In the genomic region with DNA sequence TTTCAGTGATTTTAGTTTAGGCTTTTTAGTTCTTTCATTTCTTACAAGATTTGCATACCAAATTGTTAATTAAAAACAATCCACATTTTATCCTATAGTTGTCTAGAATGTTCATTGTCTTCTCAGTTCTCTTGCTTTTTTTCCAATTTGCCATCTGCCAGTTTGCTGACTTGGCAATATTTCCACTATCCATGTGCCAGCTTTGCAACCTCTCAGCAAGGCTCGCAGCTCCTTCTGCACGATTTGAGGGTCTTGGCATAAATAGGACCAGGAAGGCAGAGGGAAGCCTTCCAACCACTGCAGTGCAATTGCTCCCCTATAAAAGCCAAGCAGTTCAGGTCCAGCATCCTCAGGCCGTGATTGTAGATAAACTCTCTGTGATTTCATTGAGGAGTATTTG, we compare ENCODE assay signal across 16 cellular contexts.
"Had no signal": no experiment of that assay in that cellular context is flagged by ENCODE, and none has a peak within 500 bp of the region (broad histone marks: within the 10 kb centered on the region; RNA-seq: fewer than 3 reads in every experiment).

No MANE protein-coding gene starts in this region.

- H3K27ac ChIP-seq: dorsolateral prefrontal cortex, heart left ventricle, pancreas had no signal

- FAIRE-seq: pancreas, urothelium cell line had no signal

- H3K4me3 ChIP-seq: dorsolateral prefrontal cortex, heart left ventricle, pancreas, smooth muscle cell had no signal

- H3K4me1 ChIP-seq: heart left ventricle, pancreas had no signal

- H3K9me3 ChIP-seq: pancreas had no signal

- H3K36me3 ChIP-seq: heart left ventricle, pancreas had no signal

- H3K27me3 ChIP-seq: pancreas had no signal

- ATAC-seq: heart left ventricle, left colon, pancreas, right cardiac atrium had no signal

- H3K4me2 ChIP-seq: smooth muscle cell had no signal

- DNase-seq: effector CD8-positive, alpha-beta T cell; foreskin melanocyte; heart left ventricle; hippocampal formation; left colon; mesendoderm; naive B cell; occipital lobe; pancreas; right cardiac atrium; stimulated activated CD4-positive, alpha-beta T cell treated with anti-CD3 and anti-CD28 coated beads, Interleukin-2, amount 100 ng/mL, for 48 hours; stimulated activated naive CD4-positive, alpha-beta T cell treated with Interleukin-2 at 50 U/mL for 16 hours; trophoblast cell had no signal
